ENCODE assay signal across 8 cellular contexts in the genomic region with DNA sequence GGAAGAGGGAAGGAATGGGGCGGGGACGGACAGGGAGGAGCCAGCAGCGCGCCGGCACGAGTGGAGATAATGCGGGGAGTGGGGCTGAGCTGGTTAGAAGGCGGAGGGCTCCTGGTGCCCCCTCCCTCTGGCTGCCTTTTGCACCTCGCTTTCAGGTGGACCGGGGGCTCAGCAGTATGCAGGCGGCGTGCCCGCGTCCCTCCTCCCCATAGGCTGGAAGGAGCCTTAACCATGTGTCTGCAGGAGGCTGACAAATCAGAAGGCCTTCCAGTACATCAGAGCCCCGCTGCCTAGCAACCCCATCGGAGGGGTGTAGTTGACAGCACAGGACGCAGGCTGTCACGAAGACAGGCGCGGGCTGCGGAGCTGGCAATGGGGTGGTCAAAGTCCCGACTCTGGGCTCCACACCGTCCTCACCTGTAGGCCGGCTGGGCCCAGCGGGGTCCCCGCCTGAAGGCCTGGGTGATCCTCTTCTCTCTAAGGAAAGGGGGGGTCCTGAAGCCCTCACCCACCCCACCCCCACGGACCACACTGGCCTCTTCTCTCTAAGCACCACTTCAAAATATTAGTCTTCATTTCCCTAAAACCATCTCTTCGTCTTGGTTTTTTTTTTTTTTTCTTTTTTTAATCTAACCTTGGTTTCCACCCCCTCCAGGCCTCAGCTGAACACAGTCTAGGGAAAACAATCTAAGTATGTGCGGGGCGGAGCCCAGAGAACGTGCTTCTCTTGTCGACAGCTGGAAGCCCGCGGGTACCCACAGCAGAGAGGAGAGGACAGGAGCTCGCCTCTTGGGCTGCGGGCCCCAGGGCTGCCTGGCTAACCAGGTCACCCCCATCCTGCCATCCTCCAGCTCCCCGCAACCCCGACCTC. TPM values are rescaled to one million over a fixed set of nuclear protein-coding genes. Genes with fewer than 3 reads are reported as not detected.
A peak's percentile ranks its signal among the peaks of the same experiment; 100 is the strongest.
DNase-seq lines count a peak whose midpoint lies in the region; ATAC-seq, FAIRE-seq and TF ChIP-seq lines count a peak whose summit lies in the region.

No MANE protein-coding gene starts in this region.

- no peak for FAIRE-seq in H54 (lab: Jason Lieb, UNC)

- H3K9ac ChIP-seq in MM.1S (ENCODE audit: low read length) = peak overlapping the region; percentile 81

- H3K4me3 ChIP-seq in MM.1S (ENCODE audit: low read length) (peak overlapping the region; percentile 76), right atrium auricular region (peak overlapping the region; percentile 60 to 67), psoas muscle (peak overlapping the region; percentile 95)

- no peak for TF ChIP-seq CTCF in MM.1S (IDR thresholded peaks at IDR 0.05; ENCODE audit: low read length)
- TF ChIP-seq CTCF in right atrium auricular region (IDR thresholded peaks at IDR 0.05) = no peak
- no peak for TF ChIP-seq CTCF in psoas muscle (IDR thresholded peaks at IDR 0.05)

- H3K27ac ChIP-seq in MM.1S (ENCODE audit: low read length) (peak overlapping the region; percentile 97), right atrium auricular region (peak overlapping the region; percentile 88 to 91), psoas muscle (peak overlapping the region; percentile 92)

- peak; percentile 78 to 84 (median 80) for ATAC-seq in psoas muscle

- H3K36me3 ChIP-seq in MM.1S (replicated peaks; ENCODE audit: insufficient read depth, low read length) = no peaks in the 10 kb centered on the region
- H3K36me3 ChIP-seq in right atrium auricular region = no peaks in the 10 kb centered on the region
- H3K36me3 ChIP-seq in psoas muscle (ENCODE audit: insufficient read depth in 1 of 2, low read depth in 1 of 2) = peaks cover 0 to 19% of the 10 kb centered on the region in 2 donors

- H3F3A ChIP-seq in MM.1S (ENCODE audit: insufficient read depth, low read length) = peaks cover 11% of the 10 kb centered on the region; the same call in 1 of the 2 replicates

- WGBS in psoas muscle, 3 donors = 8 to 31% (median 11%) methylated on average over 35 to 38 of the region's 38 CpGs

- no peaks in the 10 kb centered on the region for H3K9me2 ChIP-seq in MM.1S (replicated peaks; ENCODE audit: insufficient read depth, low read length)

- H3K4me2 ChIP-seq in MM.1S (ENCODE audit: low read depth, low read length) = peak overlapping the region; percentile 85

- TF ChIP-seq POLR2A in H54 (IDR thresholded peaks at IDR 0.05; ENCODE audit: low read depth, low read length) = no peak

- H3K9me3 ChIP-seq in MM.1S (replicated peaks; ENCODE audit: insufficient read depth, low read length) (no peaks in the 10 kb centered on the region), right atrium auricular region (no peaks in the 10 kb centered on the region), psoas muscle (no peaks in the 10 kb centered on the region)

- 0 out of 2 replicates have a peak, but pooled peaks cover 6% of the 10 kb centered on the region for H3K4me1 ChIP-seq in MM.1S (ENCODE audit: low read length)
- peaks cover 0 to 44% of the 10 kb centered on the region in 2 donors for H3K4me1 ChIP-seq in right atrium auricular region
- H3K4me1 ChIP-seq in psoas muscle = peaks cover 20% of the 10 kb centered on the region

- peak overlapping the region; percentile 61 for H2AFZ ChIP-seq in MM.1S (ENCODE audit: low read length)

- H3K79me2 ChIP-seq in MM.1S (ENCODE audit: low read length) = peaks cover 5% of the 10 kb centered on the region; the same call in 1 of the 2 replicates

- H3K27me3 ChIP-seq in MM.1S (replicated peaks; ENCODE audit: insufficient read depth, low read length) (no peaks in the 10 kb centered on the region), right atrium auricular region (no peaks in the 10 kb centered on the region), psoas muscle (ENCODE audit: insufficient read depth in 3 of 3, low read length in 2 of 3) (no peaks in the 10 kb centered on the region)

- intact Hi-C loops in psoas muscle (cut with DNase I) = no loop called here

- DNase-seq in GM04504 (ENCODE audit: low read depth) (peak; percentile 65), H54 (ENCODE audit: insufficient read length, low spot score) (peak; percentile 27), MM.1S (peak; percentile 91), T follicular helper cell (ENCODE audit: low read depth) (peak; percentile 45), anterior cingulate cortex (lab: John Stamatoyannopoulos, UW) (peak; percentile 31 to 92 (median 76)), right atrium auricular region (ENCODE audit: low spot score) (peak; percentile 90), psoas muscle (peak; percentile 86 to 91), mesenteric fat pad (ENCODE audit: low spot score) (no peak)

- H4K20me1 ChIP-seq in MM.1S (ENCODE audit: insufficient read depth, low read length) = no peaks in the 10 kb centered on the region

RNA-seq across cellular contexts. Expression of gene KDM2B, which starts 44.5 kb away (rescaled TPM):
- total RNA-seq in right atrium auricular region = 10 to 100 TPM in 1 of 2 donors, 1 to 10 TPM in 1; 9.5 to 10.8 TPM
- 10 to 100 TPM in 3 of 4 donors, 1 to 10 TPM in 1; 7.5 to 11.5 (median 10.5) TPM for total RNA-seq in psoas muscle
- polyA plus RNA-seq in psoas muscle = 1 to 10 TPM; 6.3 to 9.9 (median 6.7) TPM
- 17.2 TPM for total RNA-seq in mesenteric fat pad
